1 cellular context compared by ENCODE assay signal in the genomic region with DNA sequence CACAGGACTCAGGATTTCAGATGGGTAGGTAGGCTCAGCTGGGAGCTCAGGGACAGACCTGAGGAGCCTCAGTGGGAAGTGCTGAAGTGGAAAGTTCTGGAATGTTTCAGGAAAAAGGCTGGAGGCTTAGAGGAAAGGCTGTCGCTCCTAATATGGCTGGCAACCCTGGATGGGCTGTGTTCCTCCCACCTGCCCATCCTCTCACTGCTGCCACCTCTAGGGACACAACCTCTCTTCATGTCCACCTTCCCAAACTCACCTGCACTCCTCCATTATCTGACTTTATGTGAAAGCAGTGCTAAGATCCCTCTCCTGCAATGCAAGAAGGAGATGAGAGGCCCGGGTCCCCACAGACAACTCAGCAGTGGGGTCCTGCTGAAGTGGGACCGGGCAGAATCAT.
TF ChIP-seq lines count a peak whose summit lies in the region.

No MANE protein-coding gene starts in this region.

TF ChIP-seq in H1, 55 proteins besides CTCF, POLR2A, EP300 and RAD21:
- no peak for TF ChIP-seq SIRT6 (IDR thresholded peaks at IDR 0.05; ENCODE audit: low read length)
- TF ChIP-seq HDAC6 (IDR thresholded peaks at IDR 0.05; ENCODE audit: low read depth, low read length): no peak
